13 cellular contexts compared by ENCODE assay signal in genomic region chr14:92481386-92481785, GRCh38. TPM values are rescaled to one million over a fixed set of nuclear protein-coding genes. Genes with fewer than 3 reads are reported as not detected.
DNase-seq lines count a peak whose midpoint lies in the region; ATAC-seq and TF ChIP-seq lines count a peak whose summit lies in the region.
"Had no signal": no experiment of that assay in that cellular context is flagged by ENCODE, and none has a peak within 500 bp of the region (broad histone marks: within the 10 kb centered on the region; RNA-seq: fewer than 3 reads in every experiment).

No MANE protein-coding gene starts in this region.

- DNase-seq in left ventricle myocardium inferior (no peak), left cardiac atrium (no peak), astrocyte of the spinal cord (ENCODE audit: low read depth, low spot score) (peak; percentile 82), iris pigment epithelial cell (ENCODE audit: low read depth) (peak; percentile 72), middle frontal gyrus (ENCODE audit: extremely low spot score, low spot score) (no peak)
- DNase-seq in CD8-positive, alpha-beta memory T cell = no peak
- DNase-seq in activated CD4-positive, alpha-beta T cell treated with anti-CD3 and anti-CD28 coated beads for 1 hour = no peak
- DNase-seq: activated naive CD4-positive, alpha-beta T cell treated with anti-CD3 and anti-CD28 coated beads, Interleukin-2, amount 50 U/mL, for 16 hours; left ventricle myocardium superior; NCI-H1105; NCI-H510A had no signal

- TF ChIP-seq CTCF in left ventricle myocardium inferior (IDR thresholded peaks at IDR 0.05; ENCODE audit: borderline replicate concordance) (peak; percentile 31), astrocyte of the spinal cord (IDR thresholded peaks at IDR 0.05; ENCODE audit: low read depth, low read length) (peak; percentile 48)

- H3K4me1 Mint-ChIP-seq in CD8-positive, alpha-beta memory T cell = peaks cover 0 to 3% (median 0%) of the 10 kb centered on the region in 3 donors

- no peaks in the 10 kb centered on the region for H3K27me3 ChIP-seq in left ventricle myocardium inferior (ENCODE audit: low read depth)
- H3K27me3 ChIP-seq in CD8-positive, alpha-beta memory T cell (ENCODE audit: insufficient read depth, low read length, poor library complexity, severe bottlenecking) = no peaks in the 10 kb centered on the region
- H3K27me3 ChIP-seq: upper lobe of left lung had no signal

- intact Hi-C loops in left ventricle myocardium inferior (cut with micrococcal nuclease) = no loop called here
- intact Hi-C loops in left cardiac atrium (cut with DNase I) = no loop called here

- no peaks in the 10 kb centered on the region for H3K36me3 ChIP-seq in left ventricle myocardium inferior
- no peaks in the 10 kb centered on the region for H3K36me3 ChIP-seq in CD8-positive, alpha-beta memory T cell (ENCODE audit: insufficient read depth, low read length)
- H3K36me3 ChIP-seq: upper lobe of left lung had no signal

- peaks cover 0 to 23% (median 0%) of the 10 kb centered on the region in 3 donors for H3K36me3 Mint-ChIP-seq in CD8-positive, alpha-beta memory T cell

- in situ Hi-C loops in astrocyte of the spinal cord (cut with HindIII; ENCODE audit: low sequenced_read_pairs) = no loop called here

- CTCF ChIA-PET in CD8-positive, alpha-beta memory T cell (lab: Charles Lee) = no interaction called here

- peaks cover 13% of the 10 kb centered on the region for H3K9me3 ChIP-seq in left ventricle myocardium inferior (replicated peaks)
- H3K9me3 ChIP-seq in CD8-positive, alpha-beta memory T cell (ENCODE audit: low read length) = no peaks in the 10 kb centered on the region
- H3K9me3 ChIP-seq: upper lobe of left lung had no signal

- no peak overlapping the region for H3K4me3 Mint-ChIP-seq in CD8-positive, alpha-beta memory T cell

- H3K27ac Mint-ChIP-seq in CD8-positive, alpha-beta memory T cell = no peak overlapping the region

- peaks cover 20% of the 10 kb centered on the region for H3K4me1 ChIP-seq in left ventricle myocardium inferior
- H3K4me1 ChIP-seq in CD8-positive, alpha-beta memory T cell (ENCODE audit: insufficient read depth, low read length) = no peaks in the 10 kb centered on the region

- H3K4me3 ChIP-seq in left ventricle myocardium inferior = no peak overlapping the region
- no peak overlapping the region for H3K4me3 ChIP-seq in astrocyte of the spinal cord (ENCODE audit: low read depth, low read length)
- no peak overlapping the region for H3K4me3 ChIP-seq in CD8-positive, alpha-beta memory T cell (ENCODE audit: low read length)
- H3K4me3 ChIP-seq: upper lobe of left lung had no signal

- ATAC-seq in left cardiac atrium (no peak), HG02884 (IDR thresholded peaks at IDR 0.05; ENCODE audit: unreplicated experiment) (no peak)

- POLR2A ChIA-PET in CD8-positive, alpha-beta memory T cell (lab: Charles Lee) = no interaction called here

- H3K27ac ChIP-seq in left ventricle myocardium inferior (replicated peaks) = no peak overlapping the region
- H3K27ac ChIP-seq in CD8-positive, alpha-beta memory T cell (ENCODE audit: low read depth, low read length) = no peak overlapping the region
- H3K27ac ChIP-seq: upper lobe of left lung had no signal

- H3K27me3 Mint-ChIP-seq in CD8-positive, alpha-beta memory T cell = peaks cover 0 to 7% of the 10 kb centered on the region in 2 donors

- H3K9me3 Mint-ChIP-seq in CD8-positive, alpha-beta memory T cell = peaks cover 0 to 8% (median 5%) of the 10 kb centered on the region in 5 donors

RNA-seq across cellular contexts. Expression of gene RIN3, which starts 32.2 kb away (rescaled TPM):
- 13.8 TPM for total RNA-seq in left ventricle myocardium inferior
- 10 to 100 TPM; 19.1 to 19.9 TPM for total RNA-seq in left cardiac atrium
- 10 to 100 TPM; 46.0 to 47.4 TPM for total RNA-seq in CD8-positive, alpha-beta memory T cell
- 31.9 TPM for polyA plus RNA-seq in CD8-positive, alpha-beta memory T cell

Comparison
In these comparisons a context has a peak if more than half of its experiments do, and no peak if none do; other contexts are left out.
1. DNase-seq: peak in astrocyte of the spinal cord (single experiment) and iris pigment epithelial cell (single experiment); none in left ventricle myocardium inferior (single experiment), left cardiac atrium (single experiment), CD8-positive, alpha-beta memory T cell (0 of 5), activated CD4-positive, alpha-beta T cell treated with anti-CD3 and anti-CD28 coated beads for 1 hour (single experiment) and middle frontal gyrus (single experiment).